18 cellular contexts compared by ENCODE assay signal in genomic region chr3:130601662-130602061, GRCh38.
A peak's percentile ranks its signal among the peaks of the same experiment; 100 is the strongest.
DNase-seq lines count a peak whose midpoint lies in the region; ATAC-seq and TF ChIP-seq lines count a peak whose summit lies in the region.
"Had no signal": no experiment of that assay in that cellular context is flagged by ENCODE, and none has a peak within 500 bp of the region (broad histone marks: within the 10 kb centered on the region; RNA-seq: fewer than 3 reads in every experiment).

No MANE protein-coding gene starts in this region.

- H3K4me3 Mint-ChIP-seq in endodermal cell = no peak overlapping the region
- H3K4me3 Mint-ChIP-seq: activated T-helper 17 cell treated with anti-CD3 and anti-CD28 coated beads, Interleukin-2, amount 50 U/mL, for 72 hours; naive thymus-derived CD8-positive, alpha-beta T cell; T-helper 17 cell had no signal

- H3K36me3 ChIP-seq in endodermal cell (ENCODE audit: control insufficient read depth, insufficient read depth, low read length) = no peaks in the 10 kb centered on the region
- H3K36me3 ChIP-seq: adrenal gland had no signal

- no peak overlapping the region for H3K9ac ChIP-seq in endodermal cell (ENCODE audit: extremely low read depth, low read length, poor library complexity, severe bottlenecking)

- no peak for ATAC-seq in HG03095 (IDR thresholded peaks at IDR 0.05; ENCODE audit: unreplicated experiment)
- ATAC-seq: activated T-helper 17 cell treated with anti-CD3 and anti-CD28 coated beads, Interleukin-2, amount 50 U/mL, for 72 hours; naive thymus-derived CD8-positive, alpha-beta T cell; T-helper 17 cell had no signal

- TF ChIP-seq CTCF in epithelial cell of esophagus (IDR thresholded peaks at IDR 0.05; ENCODE audit: insufficient read depth, low read depth, low read length, missing control alignments) = no peak
- TF ChIP-seq CTCF in endodermal cell (conservative IDR thresholded peaks at IDR 0.05) = no peak

- peak; percentile 50 for DNase-seq in HT1080 (ENCODE audit: low read depth)
- peak; percentile 83 for DNase-seq in NCI-H524 treated with DMSO at 0.1 percent for 48 hours (lab: John Stamatoyannopoulos, UW)
- DNase-seq in epithelial cell of esophagus (ENCODE audit: low read depth) = peak; percentile 51
- peak; percentile 12 for DNase-seq in retina
- DNase-seq in endodermal cell = no peak
- DNase-seq in stimulated activated CD4-positive, alpha-beta T cell treated with anti-CD3 and anti-CD28 coated beads, Interleukin-4, amount 100 ng/mL, for 24 hours = no peak
- DNase-seq: adrenal gland; BE2C; GOT3; naive thymus-derived CD8-positive, alpha-beta T cell; NCI-H1417 treated with DMSO at 0.1 percent for 48 hours; SHP77; stimulated activated naive CD4-positive, alpha-beta T cell; T-helper 17 cell; trophoblast cell had no signal

- H3K27me3 ChIP-seq in endodermal cell (ENCODE audit: control insufficient read depth, insufficient read depth, low read length, poor library complexity, severe bottlenecking) = no peaks in the 10 kb centered on the region
- H3K27me3 ChIP-seq: BE2C had no signal

- peaks cover 9% of the 10 kb centered on the region for H3K9me3 Mint-ChIP-seq in endodermal cell

- no peak overlapping the region for H3K27ac Mint-ChIP-seq in endodermal cell
- H3K27ac Mint-ChIP-seq: activated T-helper 17 cell treated with anti-CD3 and anti-CD28 coated beads, Interleukin-2, amount 50 U/mL, for 72 hours; T-helper 17 cell had no signal

- H3K9me3 ChIP-seq in endodermal cell (ENCODE audit: control insufficient read depth, low read length) = peaks cover 16% of the 10 kb centered on the region
- H3K9me3 ChIP-seq: adrenal gland, BE2C had no signal

- H3K4me1 ChIP-seq in endodermal cell (ENCODE audit: control insufficient read depth, insufficient read depth, low read length) = peaks cover 16% of the 10 kb centered on the region
- H3K4me1 ChIP-seq: adrenal gland, BE2C had no signal

- H3K27ac ChIP-seq in endodermal cell (ENCODE audit: low read depth, low read length) = no peak overlapping the region
- H3K27ac ChIP-seq: adrenal gland had no signal

- WGBS in endodermal cell (ENCODE audit: insufficient coverage in 1 of 2, insufficient read length in 1 of 2), 2 experiments = 92 to 100% methylated on average over 1 to 3 of the region's 3 CpGs

- peaks cover 6% of the 10 kb centered on the region for H3K4me1 Mint-ChIP-seq in endodermal cell
- H3K4me1 Mint-ChIP-seq: activated T-helper 17 cell treated with anti-CD3 and anti-CD28 coated beads, Interleukin-2, amount 50 U/mL, for 72 hours; naive thymus-derived CD8-positive, alpha-beta T cell; T-helper 17 cell had no signal

- H3K36me3 Mint-ChIP-seq in endodermal cell (ENCODE audit: low read depth) = no peaks in the 10 kb centered on the region

- H3K27me3 Mint-ChIP-seq in endodermal cell (ENCODE audit: insufficient read depth) = no peaks in the 10 kb centered on the region

- no peak overlapping the region for H3K4me3 ChIP-seq in epithelial cell of esophagus (ENCODE audit: low read length)
- no peak overlapping the region for H3K4me3 ChIP-seq in endodermal cell (ENCODE audit: low read length)
- H3K4me3 ChIP-seq: adrenal gland, lung had no signal

Comparison
In these comparisons a context has a peak if more than half of its experiments do, and no peak if none do; other contexts are left out.
1. DNase-seq: peak in HT1080 (single experiment), NCI-H524 treated with DMSO at 0.1 percent for 48 hours (single experiment), epithelial cell of esophagus (single experiment) and retina (single experiment); none in endodermal cell (single experiment) and stimulated activated CD4-positive, alpha-beta T cell treated with anti-CD3 and anti-CD28 coated beads, Interleukin-4, amount 100 ng/mL, for 24 hours (single experiment).